Comparison of ENCODE assay signal across 8 cellular contexts in genomic region chr11:16612801-16613400, GRCh38.
DNase-seq lines count a peak whose midpoint lies in the region; ATAC-seq, FAIRE-seq and TF ChIP-seq lines count a peak whose summit lies in the region.

No MANE protein-coding gene starts in this region.

- H3F3A ChIP-seq in neural cell (ENCODE audit: insufficient read depth, low read length, poor library complexity, severe bottlenecking), result no peaks in the 10 kb centered on the region

- H3K27ac Mint-ChIP-seq in Caco-2 (ENCODE audit: unreplicated experiment), result no peak overlapping the region

- CTCF ChIA-PET in Caco-2 (lab: Charles Lee) (interaction anchor here (0.5 to 2.3 kb wide), 17 partner anchors 9 to 983 kb away, joined by 3 to 26 read pairs (median 5); partner anchors contain the start of gene SOX6), endothelial cell of umbilical vein (lab: Charles Lee) (interaction anchor here (0.5 to 4.3 kb wide), 38 partner anchors 8 to 1705 kb away, joined by 3 to 118 read pairs (median 6); no protein-coding TSS in a partner anchor)

- DNase-seq in Caco-2 (peak in 1 of 2 experiments; percentile 8), NCI-H345 (lab: John Stamatoyannopoulos, UW) (peak; percentile 69), endothelial cell of umbilical vein (ENCODE audit: low read depth, low spot score) (peak; percentile 8), GM12892 (ENCODE audit: insufficient read length) (no peak)

- H3K27me3 Mint-ChIP-seq in Caco-2 (ENCODE audit: insufficient read depth, unreplicated experiment), result peaks cover 2% of the 10 kb centered on the region

- peaks cover 7% of the 10 kb centered on the region for H3K4me1 Mint-ChIP-seq in Caco-2 (ENCODE audit: low read depth, unreplicated experiment)

- H3K27me3 ChIP-seq in Caco-2 (replicated peaks; ENCODE audit: control insufficient read depth, insufficient read depth, low read length) (no peaks in the 10 kb centered on the region; the same call in 1 of the 2 replicates), endothelial cell of umbilical vein (ENCODE audit: control insufficient read depth in 2 of 2, insufficient read depth in 2 of 2, low read length in 2 of 2) (peaks cover 48 to 79% of the 10 kb centered on the region in 2 experiments), neural cell (ENCODE audit: insufficient read depth, low read depth, low read length) (peaks cover 74% of the 10 kb centered on the region)

- FAIRE-seq in endothelial cell of umbilical vein (lab: Jason Lieb, UNC) (peak; percentile 46), GM12892 (lab: Jason Lieb, UNC) (no peak)

- H3K9ac ChIP-seq in endothelial cell of umbilical vein (replicated peaks; ENCODE audit: extremely low read depth, insufficient read depth, low read length) (no peak overlapping the region), neural cell (ENCODE audit: low read length) (peak overlapping the region; percentile 49)

- no peaks in the 10 kb centered on the region for H3K79me2 ChIP-seq in endothelial cell of umbilical vein (ENCODE audit: control insufficient read depth, insufficient read depth, low read length)
- H3K79me2 ChIP-seq in neural cell (replicated peaks; ENCODE audit: insufficient read depth, low read length), result peaks cover 5% of the 10 kb centered on the region

- H3K36me3 Mint-ChIP-seq in Caco-2 (ENCODE audit: insufficient read depth, unreplicated experiment), result peaks cover 7% of the 10 kb centered on the region

- H3K27ac ChIP-seq in endothelial cell of umbilical vein (ENCODE audit: insufficient read depth, low read depth, low read length) (no peak overlapping the region), neural cell (ENCODE audit: low read length) (no peak overlapping the region)

- H2AFZ ChIP-seq in endothelial cell of umbilical vein (ENCODE audit: low read depth, low read length) (no peak overlapping the region), neural cell (ENCODE audit: low read depth, low read length) (no peak overlapping the region)

- BruUV-seq in Caco-2 (replicated peaks; lab: Mats Ljungman, UMichigan), result no TSS peak
- no TSS peak for BruUV-seq in endothelial cell of umbilical vein (replicated peaks; lab: Mats Ljungman, UMichigan)

- POLR2A ChIA-PET in Caco-2 (lab: Charles Lee), result interaction anchor here (1.0 kb wide), 1 partner anchor 963 kb away, joined by 3 read pairs; no protein-coding TSS in a partner anchor
- POLR2A ChIA-PET in endothelial cell of umbilical vein (lab: Charles Lee), result no interaction called here

- H3K4me1 ChIP-seq in Caco-2 (0 out of 2 replicates have a peak, but pooled peaks cover 5% of the 10 kb centered on the region), endothelial cell of umbilical vein (ENCODE audit: control insufficient read depth, extremely low read depth, insufficient read depth, low read length) (peaks cover 13% of the 10 kb centered on the region)

- no peak for TF ChIP-seq RAD21 in neural cell (conservative IDR thresholded peaks at IDR 0.05)

- no peaks in the 10 kb centered on the region for H4K20me1 ChIP-seq in endothelial cell of umbilical vein (replicated peaks; ENCODE audit: control insufficient read depth, extremely low read depth, insufficient read depth, low read length)
- no peaks in the 10 kb centered on the region for H4K20me1 ChIP-seq in neural cell (ENCODE audit: insufficient read depth)

- H3K4me2 ChIP-seq in endothelial cell of umbilical vein (ENCODE audit: insufficient read depth, low read length), result peak overlapping the region; percentile 62
- peak overlapping the region; percentile 88 for H3K4me2 ChIP-seq in neural cell (ENCODE audit: low read length)

- no peak for TF ChIP-seq EP300 in neural cell (conservative IDR thresholded peaks at IDR 0.05; ENCODE audit: poor library complexity, severe bottlenecking)

- no peaks in the 10 kb centered on the region for H3K9me2 ChIP-seq in neural cell (ENCODE audit: insufficient read depth, low read length)

- H3K9me3 ChIP-seq in Caco-2, result no peaks in the 10 kb centered on the region
- no peaks in the 10 kb centered on the region for H3K9me3 ChIP-seq in endothelial cell of umbilical vein (replicated peaks; ENCODE audit: control insufficient read depth, insufficient read depth, low read length)
- H3K9me3 ChIP-seq in neural cell (ENCODE audit: low read length), result no peaks in the 10 kb centered on the region

- H3K4me3 Mint-ChIP-seq in Caco-2 (ENCODE audit: unreplicated experiment), result peak overlapping the region; percentile 81

- H3K9me3 Mint-ChIP-seq in Caco-2 (ENCODE audit: unreplicated experiment), result no peaks in the 10 kb centered on the region

- H3K4me3 ChIP-seq in Caco-2 (ENCODE audit: low read depth, low read length) (peak overlapping the region; percentile 55), endothelial cell of umbilical vein (replicated peaks in 1 of 3; ENCODE audit: insufficient read depth in 1 of 3, low read depth in 1 of 3, low read length in 3 of 3) (no peak overlapping the region), neural cell (ENCODE audit: low read length) (peak overlapping the region; percentile 84)

- TF ChIP-seq CTCF in Caco-2 (IDR thresholded peaks at IDR 0.05; ENCODE audit: insufficient read depth in 1 of 2, low read depth in 1 of 2, low read length in 1 of 2, severe bottlenecking in 1 of 2, unreplicated experiment in 1 of 2) (no peak), endothelial cell of umbilical vein (IDR thresholded peaks at IDR 0.05; ENCODE audit: extremely low read depth in 1 of 2, insufficient read depth in 1 of 2, low read depth in 1 of 2, low read length in 2 of 2) (no peak), neural cell (IDR thresholded peaks at IDR 0.05; ENCODE audit: poor library complexity, severe bottlenecking) (no peak)

- dilution Hi-C loops in endothelial cell of umbilical vein (cut with MboI; ENCODE audit: extremely low pct_ligation_motif_present, low sequenced_read_pairs), result no loop called here

- no peaks in the 10 kb centered on the region for H3K9me1 ChIP-seq in endothelial cell of umbilical vein (replicated peaks; ENCODE audit: control insufficient read depth, extremely low read depth, insufficient read depth, low read length)

- intact Hi-C loops in Caco-2 (cut with micrococcal nuclease; ENCODE audit: unreplicated experiment), result loop anchor here (1.0 to 5.0 kb wide), 7 partner anchors 422 to 1286 kb away; no protein-coding TSS in a partner anchor
- intact Hi-C loops in endothelial cell of umbilical vein (cut with micrococcal nuclease), result loop anchor here (1.0 to 5.0 kb wide), 8 partner anchors 124 to 1511 kb away; partner anchors contain the start of gene C11orf58

- ATAC-seq in GM19452 (IDR thresholded peaks at IDR 0.05; ENCODE audit: unreplicated experiment) (no peak), HG03378 (IDR thresholded peaks at IDR 0.05; ENCODE audit: unreplicated experiment) (no peak), HG03039 (IDR thresholded peaks at IDR 0.05; ENCODE audit: unreplicated experiment) (no peak)

- TF ChIP-seq POLR2A in endothelial cell of umbilical vein (IDR thresholded peaks at IDR 0.05; ENCODE audit: low read depth, low read length) (no peak), GM12892 (IDR thresholded peaks at IDR 0.05; ENCODE audit: low read depth, low read length) (no peak)

- H3K36me3 ChIP-seq in Caco-2 (ENCODE audit: control insufficient read depth, insufficient read depth, low read length) (no peaks in the 10 kb centered on the region), endothelial cell of umbilical vein (ENCODE audit: control insufficient read depth in 2 of 2, extremely low read depth in 1 of 2, insufficient read depth in 2 of 2, low read length in 2 of 2) (no peaks in the 10 kb centered on the region), neural cell (ENCODE audit: insufficient read depth, low read length) (no peaks in the 10 kb centered on the region)

TF ChIP-seq in endothelial cell of umbilical vein, 7 proteins besides CTCF, POLR2A, EP300 and RAD21:
- TF ChIP-seq EZH2 (IDR thresholded peaks at IDR 0.05; ENCODE audit: borderline replicate concordance, low read depth, low read length, severe bottlenecking) (peak; percentile 37), MYC (IDR thresholded peaks at IDR 0.05; ENCODE audit: low read depth, low read length) (no peak)

TF ChIP-seq in neural cell, 6 proteins besides CTCF, POLR2A, EP300 and RAD21:
- TF ChIP-seq SMC3 (conservative IDR thresholded peaks at IDR 0.05; ENCODE audit: poor library complexity) (no peak), EZH2 (IDR thresholded peaks at IDR 0.05; ENCODE audit: borderline replicate concordance, insufficient read depth, low read length, poor library complexity, severe bottlenecking) (no peak), POLR2AphosphoS5 (IDR thresholded peaks at IDR 0.05) (no peak), MXI1 (conservative IDR thresholded peaks at IDR 0.05; ENCODE audit: poor library complexity, severe bottlenecking) (no peak), TAF1 (IDR thresholded peaks at IDR 0.05; ENCODE audit: low read depth) (no peak), REST (IDR thresholded peaks at IDR 0.05; ENCODE audit: borderline replicate concordance) (no peak)

Comparison
In these comparisons a context has a peak if more than half of its experiments do, and no peak if none do; other contexts are left out.
1. H3K4me3 ChIP-seq: peak in Caco-2 (single experiment) and neural cell (single experiment); none in endothelial cell of umbilical vein (0 of 3).